In the genomic region with DNA sequence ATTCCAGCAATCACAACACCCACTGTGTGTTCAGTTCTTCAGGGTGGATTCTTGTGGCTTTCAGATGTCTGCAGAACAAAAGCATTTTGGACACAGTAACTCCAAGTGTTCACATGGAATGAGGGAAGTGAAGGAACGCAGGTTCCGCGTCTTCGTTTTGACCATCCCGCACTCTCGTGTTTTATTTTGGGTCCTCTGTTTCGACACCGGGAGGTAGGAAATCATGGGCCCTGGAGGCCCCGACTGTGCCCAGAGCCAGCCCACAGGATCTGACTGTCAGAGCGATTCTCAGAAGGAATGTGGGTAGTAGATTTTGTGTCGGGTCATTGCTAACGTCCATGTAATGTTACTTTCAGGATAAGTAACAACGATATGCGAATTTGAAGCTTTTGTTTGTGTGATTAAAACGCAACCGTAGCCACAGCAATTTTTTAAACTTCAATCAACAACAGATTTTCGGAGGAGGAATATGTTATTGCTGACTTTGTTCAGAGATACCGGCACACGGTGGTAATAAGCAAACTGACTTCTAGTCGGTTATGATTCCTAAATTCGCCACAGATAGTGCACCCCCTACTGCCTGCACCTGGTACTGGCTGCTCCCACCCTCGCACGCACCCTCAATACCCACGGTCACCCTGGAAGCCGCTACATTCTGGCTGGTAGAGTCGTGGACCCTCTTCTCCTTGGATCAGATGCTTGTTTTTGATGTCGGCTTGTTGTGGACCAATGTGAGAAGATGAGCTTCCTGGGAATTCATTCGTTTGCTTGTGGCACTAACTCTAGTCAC, we compare ENCODE assay signal across 13 cellular contexts. TPM values are rescaled to one million over a fixed set of nuclear protein-coding genes. Genes with fewer than 3 reads are reported as not detected.
A peak's percentile ranks its signal among the peaks of the same experiment; 100 is the strongest.
DNase-seq lines count a peak whose midpoint lies in the region; ATAC-seq, FAIRE-seq and TF ChIP-seq lines count a peak whose summit lies in the region.
"Had no signal": no experiment of that assay in that cellular context is flagged by ENCODE, and none has a peak within 500 bp of the region (broad histone marks: within the 10 kb centered on the region; RNA-seq: fewer than 3 reads in every experiment).

No MANE protein-coding gene starts in this region.

- DNase-seq in CD14-positive monocyte (ENCODE audit: low spot score), result no peak
- DNase-seq in astrocyte (ENCODE audit: low read depth), result no peak
- no peak for DNase-seq in MG63
- DNase-seq in germinal center (ENCODE audit: low spot score), result no peak
- DNase-seq: anterior cingulate cortex; DMS79; NCI-H446; stimulated activated CD4-positive, alpha-beta T cell treated with anti-CD3 and anti-CD28 coated beads, Interleukin-1b, Interleukin-23, amount 100 ng/mL, for 48 hours; substantia nigra had no signal

- H3K36me3 Mint-ChIP-seq in CD14-positive monocyte (peaks cover 59% of the 10 kb centered on the region in 2 donors), astrocyte (ENCODE audit: low read depth, unreplicated experiment) (peaks cover 27% of the 10 kb centered on the region)

- H3K9ac ChIP-seq in astrocyte (ENCODE audit: low read length), result no peak overlapping the region

- TF ChIP-seq CTCF in CD14-positive monocyte (IDR thresholded peaks at IDR 0.05) (peak; percentile 51), GM12875 (IDR thresholded peaks at IDR 0.05; ENCODE audit: borderline replicate concordance, insufficient read depth, low read depth, low read length) (peak; percentile 27; the same call in 1 of the 2 replicates), astrocyte (IDR thresholded peaks at IDR 0.05; ENCODE audit: insufficient read depth, low read depth, low read length) (peak; percentile 3), neutrophil (IDR thresholded peaks at IDR 0.05) (peak; percentile 54)

- intact Hi-C loops in CD14-positive monocyte (cut with micrococcal nuclease), result no loop called here

- peaks cover 0 to 1% (median 0%) of the 10 kb centered on the region in 7 donors for H3K9me3 Mint-ChIP-seq in CD14-positive monocyte
- no peaks in the 10 kb centered on the region for H3K9me3 Mint-ChIP-seq in astrocyte (ENCODE audit: unreplicated experiment)
- H3K9me3 Mint-ChIP-seq: neural crest cell had no signal

- H3K4me3 ChIP-seq in GM12875 (ENCODE audit: low read depth, low read length) (no peak overlapping the region), astrocyte (ENCODE audit: insufficient read depth, low read depth, low read length) (no peak overlapping the region), neutrophil (ENCODE audit: low read depth in 1 of 2, low read length in 1 of 2) (no peak overlapping the region), MG63 (no peak overlapping the region)

- H3K79me2 ChIP-seq in astrocyte (ENCODE audit: insufficient read depth, low read length), result no peaks in the 10 kb centered on the region

- peaks cover 21% of the 10 kb centered on the region for H3K36me3 ChIP-seq in astrocyte (ENCODE audit: insufficient read depth, low read length)
- H3K36me3 ChIP-seq in neutrophil, result peaks cover 93% of the 10 kb centered on the region
- peaks cover 41% of the 10 kb centered on the region for H3K36me3 ChIP-seq in MG63

- H3K27ac Mint-ChIP-seq in CD14-positive monocyte, result peak overlapping the region in 2 of 7 donors; percentile 28 to 32
- no peak overlapping the region for H3K27ac Mint-ChIP-seq in astrocyte (ENCODE audit: unreplicated experiment)

- FAIRE-seq in astrocyte (lab: Jason Lieb, UNC), result no peak

- H3K4me1 ChIP-seq in astrocyte (ENCODE audit: insufficient read depth, low read length) (no peaks in the 10 kb centered on the region), neutrophil (ENCODE audit: control insufficient read depth in 1 of 2, insufficient read depth in 1 of 2, low read depth in 1 of 2, low read length in 1 of 2) (no peaks in the 10 kb centered on the region)

- H3K27me3 ChIP-seq in astrocyte (ENCODE audit: insufficient read depth, low read length), result no peaks in the 10 kb centered on the region
- no peaks in the 10 kb centered on the region for H3K27me3 ChIP-seq in neutrophil
- H3K27me3 ChIP-seq in MG63, result no peaks in the 10 kb centered on the region

- H3K27me3 Mint-ChIP-seq in CD14-positive monocyte (ENCODE audit: low read depth in 3 of 3), result peaks cover 0 to 1% (median 0%) of the 10 kb centered on the region in 3 donors
- H3K27me3 Mint-ChIP-seq in astrocyte (ENCODE audit: low read depth, unreplicated experiment), result peaks cover 1% of the 10 kb centered on the region

- no peak for ATAC-seq in HG02981 (IDR thresholded peaks at IDR 0.05; ENCODE audit: unreplicated experiment)

- H3K4me1 Mint-ChIP-seq in CD14-positive monocyte (no peaks in the 10 kb centered on the region), astrocyte (ENCODE audit: low read depth, unreplicated experiment) (peaks cover 5% of the 10 kb centered on the region)
- H3K4me1 Mint-ChIP-seq: neural crest cell had no signal

- no peak overlapping the region for H3K4me2 ChIP-seq in astrocyte (ENCODE audit: low read length)

- H4K20me1 ChIP-seq in astrocyte (ENCODE audit: insufficient read depth, low read length), result peaks cover 3% of the 10 kb centered on the region

- H3K9me3 ChIP-seq in astrocyte (ENCODE audit: insufficient read depth, low read depth, low read length) (no peaks in the 10 kb centered on the region), neutrophil (no peaks in the 10 kb centered on the region), MG63 (no peaks in the 10 kb centered on the region)

- no peak overlapping the region for H2AFZ ChIP-seq in astrocyte (ENCODE audit: low read depth, low read length)

- H3K27ac ChIP-seq in astrocyte (ENCODE audit: low read depth, low read length) (no peak overlapping the region), neutrophil (peak overlapping the region; percentile 2)

- H3K4me3 Mint-ChIP-seq in CD14-positive monocyte (no peak overlapping the region), astrocyte (ENCODE audit: unreplicated experiment) (no peak overlapping the region)
- H3K4me3 Mint-ChIP-seq: neural crest cell had no signal

RNA-seq across cellular contexts. Expression of gene NPEPL1, which starts 10.5 kb away (rescaled TPM):
- 10 to 100 TPM; 37.6 to 39.6 TPM for polyA plus RNA-seq in CD14-positive monocyte
- total RNA-seq in astrocyte, result 25.4 and 27.1 TPM in 2 replicates
- 44.7 and 46.2 TPM in 2 replicates for total RNA-seq in MG63 (2014; rRNA removed; shearing (Covaris generic); ENCODE audit: low replicate concordance)

RNA-seq across cellular contexts. Expression of gene STX16, which starts 52.0 kb away (rescaled TPM):
- polyA plus RNA-seq in CD14-positive monocyte, result 10 to 100 TPM; 15.6 to 27.4 TPM
- 54.3 and 59.3 TPM in 2 replicates for total RNA-seq in astrocyte
- total RNA-seq in MG63 (2014; rRNA removed; shearing (Covaris generic); ENCODE audit: low replicate concordance), result 30.4 and 45.4 TPM in 2 replicates

Comparison
In these comparisons a context has a peak if more than half of its experiments do, and no peak if none do; other contexts are left out.
1. CTCF ChIP-seq: peak in every context shown above with its lines; median percentile 54 in neutrophil; 51 in CD14-positive monocyte; 27 in GM12875; 3 in astrocyte.